In the genomic region with DNA sequence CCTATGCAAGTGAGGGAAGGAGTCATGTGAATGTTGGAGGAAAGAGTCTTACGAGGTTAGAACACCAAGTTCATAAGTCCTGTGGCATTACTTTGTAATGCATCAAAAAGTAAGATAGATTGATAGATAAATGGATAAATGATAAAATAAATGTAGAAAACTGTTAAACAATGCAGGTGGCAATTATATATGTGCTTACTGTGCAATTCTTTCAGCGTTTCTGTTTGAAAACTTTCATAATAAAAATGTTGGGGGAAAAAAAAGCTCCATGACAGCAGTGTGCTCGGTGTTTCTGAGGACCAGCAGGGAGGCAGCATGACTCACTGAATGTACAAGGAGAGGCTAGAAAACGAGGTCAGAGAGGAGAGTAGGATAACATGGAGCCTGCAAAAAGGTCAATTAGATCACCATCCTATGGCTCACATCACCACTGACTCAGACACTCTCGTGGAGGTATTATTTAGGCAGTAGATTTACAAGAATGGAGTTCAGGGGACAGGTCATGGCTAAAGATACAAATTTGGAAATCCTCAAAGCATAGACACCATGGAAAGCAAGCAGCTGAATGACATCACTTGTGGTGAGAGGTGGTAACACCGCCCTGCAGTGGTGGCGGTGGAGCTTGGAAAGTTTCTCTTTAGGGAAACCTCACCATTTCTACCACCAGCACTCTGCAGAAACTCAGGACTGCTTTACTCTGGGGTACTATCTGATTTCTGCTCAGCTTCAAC, we compare ENCODE assay signal across 9 cellular contexts.
A peak's percentile ranks its signal among the peaks of the same experiment; 100 is the strongest.
DNase-seq lines count a peak whose midpoint lies in the region; TF ChIP-seq lines count a peak whose summit lies in the region.
"Had no signal": no experiment of that assay in that cellular context is flagged by ENCODE, and none has a peak within 500 bp of the region (broad histone marks: within the 10 kb centered on the region; RNA-seq: fewer than 3 reads in every experiment).

No MANE protein-coding gene starts in this region.

- no peak for TF ChIP-seq CTCF in hepatocyte (IDR thresholded peaks at IDR 0.05; ENCODE audit: poor library complexity)
- no peak for TF ChIP-seq CTCF in right atrium auricular region (IDR thresholded peaks at IDR 0.05)

- H3K4me2 ChIP-seq in hepatocyte = no peak overlapping the region

- H4K20me1 ChIP-seq in hepatocyte (ENCODE audit: insufficient read depth, poor library complexity, severe bottlenecking) = no peaks in the 10 kb centered on the region

- DNase-seq in AG20443 (ENCODE audit: low spot score) (peak; percentile 47), HK-2 (ENCODE audit: unreplicated experiment) (peak; percentile 17), iPS-NIHi11 (ENCODE audit: low spot score) (peak; percentile 29), SIG-M5 (lab: John Stamatoyannopoulos, UW) (no peak), hepatocyte (ENCODE audit: low spot score) (no peak), right atrium auricular region (ENCODE audit: low spot score) (no peak), NCI-H2196 (lab: John Stamatoyannopoulos, UW; ENCODE audit: unreplicated experiment) (no peak)
- DNase-seq in activated CD4-positive, alpha-beta T cell treated with anti-CD3 and anti-CD28 coated beads, Interleukin-2, amount 50 U/mL, for 48 hours = peak; percentile 5 to 24
- DNase-seq: NCI-H774 had no signal

- H3K36me3 ChIP-seq in hepatocyte (replicated peaks; ENCODE audit: insufficient read depth, low read depth) (no peaks in the 10 kb centered on the region), right atrium auricular region (no peaks in the 10 kb centered on the region)

- no peak overlapping the region for H3K4me3 ChIP-seq in hepatocyte
- H3K4me3 ChIP-seq in right atrium auricular region = no peak overlapping the region

- H3K27ac ChIP-seq in hepatocyte (no peak overlapping the region), right atrium auricular region (no peak overlapping the region)

- H3K27me3 ChIP-seq in hepatocyte = no peaks in the 10 kb centered on the region
- H3K27me3 ChIP-seq in right atrium auricular region = no peaks in the 10 kb centered on the region

- H3K9me3 ChIP-seq in hepatocyte (ENCODE audit: low read depth) (no peaks in the 10 kb centered on the region), right atrium auricular region (no peaks in the 10 kb centered on the region)

- H2AFZ ChIP-seq in hepatocyte = no peak overlapping the region

- H3K4me1 ChIP-seq in hepatocyte (ENCODE audit: insufficient read depth) (no peaks in the 10 kb centered on the region), right atrium auricular region (no peaks in the 10 kb centered on the region)

- no peaks in the 10 kb centered on the region for H3K79me2 ChIP-seq in hepatocyte

- H3K9me2 ChIP-seq in hepatocyte (replicated peaks; ENCODE audit: insufficient read depth) = no peaks in the 10 kb centered on the region

- WGBS in hepatocyte (ENCODE audit: low lambda C conversion rate, missing lambda C conversion rate) = 77% methylated on average over 7 of the region's 7 CpGs

Comparison
In these comparisons a context has a peak if more than half of its experiments do, and no peak if none do; other contexts are left out.
1. DNase-seq: peak in AG20443 (single experiment), HK-2 (single experiment), activated CD4-positive, alpha-beta T cell treated with anti-CD3 and anti-CD28 coated beads, Interleukin-2, amount 50 U/mL, for 48 hours (2 of 2) and iPS-NIHi11 (single experiment); none in SIG-M5 (single experiment), hepatocyte (single experiment), right atrium auricular region (single experiment) and NCI-H2196 (single experiment).